In genomic region chr21:45011426-45011825, GRCh38 we compare ENCODE assay signal across 1 cellular context.
TF ChIP-seq lines count a peak whose summit lies in the region.

No MANE protein-coding gene starts in this region.

TF ChIP-seq in H1, 55 proteins besides CTCF, POLR2A, EP300 and RAD21 (continued from another document):
- TF ChIP-seq ZNF274 (IDR thresholded peaks at IDR 0.05; ENCODE audit: borderline replicate concordance, extremely low read depth, low read length) (no peak), PHF8 (conservative IDR thresholded peaks at IDR 0.05; ENCODE audit: low read depth, low read length) (no peak), E2F6 (IDR thresholded peaks at IDR 0.05) (no peak), MAFK (IDR thresholded peaks at IDR 0.05; ENCODE audit: low read depth, low read length) (no peak), NANOG (IDR thresholded peaks at IDR 0.05; ENCODE audit: insufficient read depth, low read depth, low read length, poor library complexity, severe bottlenecking) (no peak), ATF2 (IDR thresholded peaks at IDR 0.05; ENCODE audit: low read length) (no peak), POLR2AphosphoS5 (IDR thresholded peaks at IDR 0.05; ENCODE audit: low read depth, low read length) (no peak), CHD1 (IDR thresholded peaks at IDR 0.05; ENCODE audit: low read depth, low read length) (no peak), CTBP2 (IDR thresholded peaks at IDR 0.05; ENCODE audit: borderline replicate concordance, insufficient read depth, insufficient read length, low read length) (no peak), CHD2 (IDR thresholded peaks at IDR 0.05; ENCODE audit: low read length) (no peak), RXRA (IDR thresholded peaks at IDR 0.05; ENCODE audit: insufficient read depth, low read depth, low read length) (no peak), CEBPB (IDR thresholded peaks at IDR 0.05; ENCODE audit: low read depth, low read length) (no peak), SP2 (IDR thresholded peaks at IDR 0.05; ENCODE audit: low read length) (no peak), JUND (IDR thresholded peaks at IDR 0.05; ENCODE audit: low read length) (no peak), ATF3 (IDR thresholded peaks at IDR 0.05; ENCODE audit: insufficient read depth, low read depth, low read length) (no peak), HDAC2 (IDR thresholded peaks at IDR 0.05; ENCODE audit: borderline replicate concordance in 1 of 2, low read depth in 2 of 2, low read length in 2 of 2) (no peak)
